Comparison of ENCODE assay signal across 9 cellular contexts in the genomic region with DNA sequence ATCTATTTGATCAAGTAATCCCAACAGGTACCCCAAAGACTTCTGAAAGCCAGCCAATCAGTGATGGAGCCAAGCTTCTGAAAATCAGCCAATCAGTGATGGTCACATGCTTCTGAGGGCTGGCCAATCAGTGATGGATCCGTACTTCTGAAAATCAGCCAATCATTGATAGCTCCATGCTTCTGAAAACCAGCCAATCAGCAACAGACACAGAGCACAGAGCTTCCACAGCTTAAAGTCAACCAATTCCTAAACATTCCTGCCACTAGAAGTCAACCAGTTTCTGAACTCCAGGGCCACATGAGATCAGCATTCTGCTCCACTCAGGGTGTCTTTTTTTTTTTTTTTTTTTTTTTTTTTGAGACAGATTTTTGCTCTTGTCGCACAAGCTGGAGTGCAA. TPM values are rescaled to one million over a fixed set of nuclear protein-coding genes. Genes with fewer than 3 reads are reported as not detected.
DNase-seq lines count a peak whose midpoint lies in the region; ATAC-seq and TF ChIP-seq lines count a peak whose summit lies in the region.
"Had no signal": no experiment of that assay in that cellular context is flagged by ENCODE, and none has a peak within 500 bp of the region (broad histone marks: within the 10 kb centered on the region; RNA-seq: fewer than 3 reads in every experiment).

No MANE protein-coding gene starts in this region.

- POLR2A ChIA-PET in MCF 10A (lab: Yijun Ruan, JAX) = interaction anchor here (1.1 to 3.7 kb wide), 5 partner anchors 28 to 149 kb away, joined by 3 to 28 read pairs (median 5); a partner anchor contains a TSS

- H3K27ac ChIP-seq in breast epithelium (no peak overlapping the region), body of pancreas (no peak overlapping the region), caudate nucleus (ENCODE audit: low read depth, low read length) (no peak overlapping the region), transverse colon (no peak overlapping the region)

- intact Hi-C loops in MCF 10A (cut with micrococcal nuclease) (no loop called here), breast epithelium (cut with DNase I; ENCODE audit: low total_unique reads) (no loop called here), body of pancreas (cut with DNase I) (no loop called here), transverse colon (cut with DNase I; ENCODE audit: low total_unique reads) (no loop called here)
- intact Hi-C loops in activated T-helper 1 cell treated with anti-CD3 and anti-CD28 coated beads, Interleukin-12 subunit alpha, Interleukin-12 subunit beta, Interleukin-2, Interleukin-4 antibody, amounts not matched to agents 30 ng/mL and 10 ng/mL and 1 ng/mL, durations not matched to agents 14 hours and 24 hours and 36 hours (cut with micrococcal nuclease) = no loop called here

- no peak overlapping the region for H3K27ac Mint-ChIP-seq in MCF 10A (ENCODE audit: low read depth, unreplicated experiment)
- H3K27ac Mint-ChIP-seq in activated T-helper 1 cell treated with anti-CD3 and anti-CD28 coated beads, Interleukin-12 subunit alpha, Interleukin-12 subunit beta, Interleukin-2, Interleukin-4 antibody, amounts not matched to agents 30 ng/mL and 10 ng/mL and 1 ng/mL, durations not matched to agents 14 hours and 24 hours and 36 hours = no peak overlapping the region
- H3K27ac Mint-ChIP-seq: CD4-positive, CD25-positive, alpha-beta regulatory T cell had no signal

- ATAC-seq in body of pancreas = peak; percentile 28

- H3K4me3 ChIP-seq in breast epithelium = no peak overlapping the region
- H3K4me3 ChIP-seq in body of pancreas = no peak overlapping the region
- no peak overlapping the region for H3K4me3 ChIP-seq in transverse colon

- BruUV-seq in MCF 10A (replicated peaks; lab: Mats Ljungman, UMichigan) = no TSS peak

- TF ChIP-seq EP300 in transverse colon (IDR thresholded peaks at IDR 0.05; ENCODE audit: low read depth) = no peak

- CTCF ChIA-PET in MCF 10A (lab: Yijun Ruan, JAX) = interaction anchor here (0.6 to 12.2 kb wide), 8 partner anchors 8 to 601 kb away, joined by 3 to 337 read pairs (median 5); a partner anchor contains a TSS

- no peaks in the 10 kb centered on the region for H3K27me3 Mint-ChIP-seq in MCF 10A (ENCODE audit: insufficient read depth, unreplicated experiment)
- H3K27me3 Mint-ChIP-seq in activated T-helper 1 cell treated with anti-CD3 and anti-CD28 coated beads, Interleukin-12 subunit alpha, Interleukin-12 subunit beta, Interleukin-2, Interleukin-4 antibody, amounts not matched to agents 30 ng/mL and 10 ng/mL and 1 ng/mL, durations not matched to agents 14 hours and 24 hours and 36 hours (ENCODE audit: insufficient read depth) = peaks cover 2% of the 10 kb centered on the region

- no peaks in the 10 kb centered on the region for H3K36me3 Mint-ChIP-seq in MCF 10A (ENCODE audit: insufficient read depth, unreplicated experiment)
- no peaks in the 10 kb centered on the region for H3K36me3 Mint-ChIP-seq in activated T-helper 1 cell treated with anti-CD3 and anti-CD28 coated beads, Interleukin-12 subunit alpha, Interleukin-12 subunit beta, Interleukin-2, Interleukin-4 antibody, amounts not matched to agents 30 ng/mL and 10 ng/mL and 1 ng/mL, durations not matched to agents 14 hours and 24 hours and 36 hours (ENCODE audit: low read depth)

- no peak overlapping the region for H3K4me3 Mint-ChIP-seq in MCF 10A (ENCODE audit: unreplicated experiment)
- no peak overlapping the region for H3K4me3 Mint-ChIP-seq in activated T-helper 1 cell treated with anti-CD3 and anti-CD28 coated beads, Interleukin-12 subunit alpha, Interleukin-12 subunit beta, Interleukin-2, Interleukin-4 antibody, amounts not matched to agents 30 ng/mL and 10 ng/mL and 1 ng/mL, durations not matched to agents 14 hours and 24 hours and 36 hours
- H3K4me3 Mint-ChIP-seq: CD4-positive, CD25-positive, alpha-beta regulatory T cell had no signal

- 85 to 86% methylated on average over 2 of the region's 2 CpGs for WGBS in body of pancreas, 2 donors
- WGBS in transverse colon (ENCODE audit: low coverage in 1 of 2), 2 donors = 85% methylated on average over 2 of the region's 2 CpGs; no CpG with 5 or more reads in 1 of the 2 donors

- DNase-seq in MCF 10A (ENCODE audit: unreplicated experiment) (peak; percentile 27), breast epithelium (ENCODE audit: low spot score in 2 of 2) (no peak), body of pancreas (no peak), caudate nucleus (lab: John Stamatoyannopoulos, UW) (no peak), transverse colon (no peak)
- no peak for DNase-seq in activated T-helper 1 cell treated with anti-CD3 and anti-CD28 coated beads, Interleukin-12 subunit alpha, Interleukin-12 subunit beta, Interleukin-2, Interleukin-4 antibody, amounts not matched to agents 30 ng/mL and 10 ng/mL and 1 ng/mL, durations not matched to agents 14 hours and 24 hours and 36 hours (ENCODE audit: low spot score)
- DNase-seq: midbrain; stimulated activated CD4-positive, alpha-beta T cell treated with anti-CD3 and anti-CD28 coated beads, Interleukin-2, amount 100 ng/mL, for 24 hours had no signal

- TF ChIP-seq POLR2A in breast epithelium (IDR thresholded peaks at IDR 0.05) (no peak), body of pancreas (IDR thresholded peaks at IDR 0.05) (no peak), transverse colon (IDR thresholded peaks at IDR 0.05) (no peak)

- H3K4me1 ChIP-seq in breast epithelium (no peaks in the 10 kb centered on the region), body of pancreas (no peaks in the 10 kb centered on the region), transverse colon (no peaks in the 10 kb centered on the region)

- in situ Hi-C loops in transverse colon (cut with MboI; ENCODE audit: low pct_ligation_motif_present in 1 of 4, low pct_unique_long_range_greater_than_20kb in 1 of 4, low sequenced_read_pairs in 3 of 4) = loop anchor here in 1 of 4 donors (5.0 kb wide), 1 partner anchor 52 kb away; no protein-coding TSS in a partner anchor

- H3K36me3 ChIP-seq in breast epithelium (no peaks in the 10 kb centered on the region), body of pancreas (replicated peaks in 1 of 2; ENCODE audit: insufficient read depth in 1 of 2, low read depth in 2 of 2) (no peaks in the 10 kb centered on the region), transverse colon (no peaks in the 10 kb centered on the region)

- H3K9me3 ChIP-seq in breast epithelium = no peaks in the 10 kb centered on the region
- no peaks in the 10 kb centered on the region for H3K9me3 ChIP-seq in body of pancreas
- no peaks in the 10 kb centered on the region for H3K9me3 ChIP-seq in transverse colon

- H3K9me3 Mint-ChIP-seq in MCF 10A (ENCODE audit: unreplicated experiment) = no peaks in the 10 kb centered on the region
- no peaks in the 10 kb centered on the region for H3K9me3 Mint-ChIP-seq in activated T-helper 1 cell treated with anti-CD3 and anti-CD28 coated beads, Interleukin-12 subunit alpha, Interleukin-12 subunit beta, Interleukin-2, Interleukin-4 antibody, amounts not matched to agents 30 ng/mL and 10 ng/mL and 1 ng/mL, durations not matched to agents 14 hours and 24 hours and 36 hours
- H3K9me3 Mint-ChIP-seq: CD4-positive, CD25-positive, alpha-beta regulatory T cell had no signal

- H3K27me3 ChIP-seq in breast epithelium (no peaks in the 10 kb centered on the region), body of pancreas (no peaks in the 10 kb centered on the region), transverse colon (no peaks in the 10 kb centered on the region)

- peaks cover 6% of the 10 kb centered on the region for H3K4me1 Mint-ChIP-seq in MCF 10A (ENCODE audit: insufficient read depth, unreplicated experiment)
- no peaks in the 10 kb centered on the region for H3K4me1 Mint-ChIP-seq in activated T-helper 1 cell treated with anti-CD3 and anti-CD28 coated beads, Interleukin-12 subunit alpha, Interleukin-12 subunit beta, Interleukin-2, Interleukin-4 antibody, amounts not matched to agents 30 ng/mL and 10 ng/mL and 1 ng/mL, durations not matched to agents 14 hours and 24 hours and 36 hours (ENCODE audit: low read depth)

- TF ChIP-seq CTCF in MCF 10A (IDR thresholded peaks at IDR 0.05; ENCODE audit: unreplicated experiment) = no peak
- TF ChIP-seq CTCF in breast epithelium (IDR thresholded peaks at IDR 0.05) = peak in 1 of 3 donors; percentile 15
- TF ChIP-seq CTCF in body of pancreas (IDR thresholded peaks at IDR 0.05) = peak in 2 of 7 experiments; percentile 13 to 28
- TF ChIP-seq CTCF in transverse colon (IDR thresholded peaks at IDR 0.05) = peak in 2 of 5 experiments; percentile 22 to 32

RNA-seq across cellular contexts. Expression of a gene that starts 8.2 kb away (rescaled TPM):
- total RNA-seq in MCF 10A (2022) = 0.26 and 0.32 TPM in 2 replicates
- 10 to 100 TPM; 13.1 to 18.6 (median 14.6) TPM for total RNA-seq in breast epithelium
- 1 to 10 TPM; 2.1 to 3.3 TPM for total RNA-seq in body of pancreas
- total RNA-seq in transverse colon = 10 to 100 TPM in 1 of 4 donors, 1 to 10 TPM in 3; 3.5 to 15.1 (median 5.4) TPM
- 0.57 and 0.64 TPM in 2 replicates for total RNA-seq in activated T-helper 1 cell treated with anti-CD3 and anti-CD28 coated beads, Interleukin-12 subunit alpha, Interleukin-12 subunit beta, Interleukin-2, Interleukin-4 antibody, amounts not matched to agents 30 ng/mL and 10 ng/mL and 1 ng/mL, durations not matched to agents 14 hours and 24 hours and 36 hours

RNA-seq across cellular contexts. Expression of a gene that starts 23.9 kb away (rescaled TPM):
- 10.1 and 11.9 TPM in 2 replicates for total RNA-seq in MCF 10A (2022)
- 10 to 100 TPM in 2 of 3 donors, 1 to 10 TPM in 1; 6.4 to 25.6 (median 22.4) TPM for total RNA-seq in breast epithelium
- total RNA-seq in body of pancreas = 10 to 100 TPM in 1 of 2 donors, 1 to 10 TPM in 1; 6.5 to 21.1 TPM
- 10 to 100 TPM in 2 of 4 donors, 1 to 10 TPM in 2; 2.6 to 34.4 (median 10.3) TPM for total RNA-seq in transverse colon
- total RNA-seq in activated T-helper 1 cell treated with anti-CD3 and anti-CD28 coated beads, Interleukin-12 subunit alpha, Interleukin-12 subunit beta, Interleukin-2, Interleukin-4 antibody, amounts not matched to agents 30 ng/mL and 10 ng/mL and 1 ng/mL, durations not matched to agents 14 hours and 24 hours and 36 hours = 1.4 and 1.9 TPM in 2 replicates

RNA-seq across cellular contexts. Expression of a gene that starts 27.7 kb away (rescaled TPM):
- total RNA-seq in MCF 10A (2022) (207 and 248 TPM in 2 replicates), breast epithelium (10 to 100 TPM; 59.6 to 74.2 (median 65.4) TPM), body of pancreas (10 to 100 TPM; 17.9 to 49.4 TPM), transverse colon (100 to 1,000 TPM in 1 of 4 donors, 10 to 100 TPM in 3; 49.4 to 109 (median 69.5) TPM)
- total RNA-seq in activated T-helper 1 cell treated with anti-CD3 and anti-CD28 coated beads, Interleukin-12 subunit alpha, Interleukin-12 subunit beta, Interleukin-2, Interleukin-4 antibody, amounts not matched to agents 30 ng/mL and 10 ng/mL and 1 ng/mL, durations not matched to agents 14 hours and 24 hours and 36 hours = 53.1 and 53.7 TPM in 2 replicates

RNA-seq across cellular contexts. Expression of a gene that starts 33.6 kb away (rescaled TPM):
- 40.7 and 48.2 TPM in 2 replicates for total RNA-seq in MCF 10A (2022)
- total RNA-seq in breast epithelium = 10 to 100 TPM; 26.9 to 49.0 (median 28.8) TPM
- total RNA-seq in body of pancreas = 10 to 100 TPM; 34.5 to 56.0 TPM
- 10 to 100 TPM; 32.4 to 51.5 (median 42.8) TPM for total RNA-seq in transverse colon
- 93.3 and 93.6 TPM in 2 replicates for total RNA-seq in activated T-helper 1 cell treated with anti-CD3 and anti-CD28 coated beads, Interleukin-12 subunit alpha, Interleukin-12 subunit beta, Interleukin-2, Interleukin-4 antibody, amounts not matched to agents 30 ng/mL and 10 ng/mL and 1 ng/mL, durations not matched to agents 14 hours and 24 hours and 36 hours

RNA-seq across cellular contexts. Expression of a gene that starts 54.1 kb away (rescaled TPM):
- total RNA-seq in MCF 10A (2022) = not detected in 2 replicates
- under 1 TPM in 2 of 3 donors, not detected in 1; 0.48 to 0.73 TPM for total RNA-seq in breast epithelium
- total RNA-seq in body of pancreas = not detected
- not detected for total RNA-seq in transverse colon
- not detected in 2 replicates for total RNA-seq in activated T-helper 1 cell treated with anti-CD3 and anti-CD28 coated beads, Interleukin-12 subunit alpha, Interleukin-12 subunit beta, Interleukin-2, Interleukin-4 antibody, amounts not matched to agents 30 ng/mL and 10 ng/mL and 1 ng/mL, durations not matched to agents 14 hours and 24 hours and 36 hours
- total RNA-seq: CD4-positive, CD25-positive, alpha-beta regulatory T cell had no signal
